Comparison of ENCODE assay signal across 12 cellular contexts in the genomic region with DNA sequence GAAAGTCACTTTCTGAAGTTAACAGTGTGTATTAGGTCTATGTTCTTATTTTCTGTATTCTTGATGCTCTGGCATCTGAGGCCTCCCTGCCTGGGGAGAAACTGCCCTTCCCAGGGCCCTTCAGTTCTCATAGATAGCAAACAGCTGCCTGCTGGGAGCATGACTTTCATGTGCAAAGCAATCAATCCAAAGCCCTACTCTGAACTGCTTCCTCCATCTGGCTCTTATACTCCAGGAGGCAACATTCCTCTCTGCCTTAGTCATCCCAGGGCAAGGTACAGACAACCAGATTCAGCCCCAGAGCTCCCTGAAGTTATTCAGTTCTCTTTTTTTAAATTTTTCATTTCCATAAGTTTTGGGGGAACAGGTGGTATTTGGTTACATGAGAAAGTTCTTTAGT. TPM values are rescaled to one million over a fixed set of nuclear protein-coding genes. Genes with fewer than 3 reads are reported as not detected.
DNase-seq lines count a peak whose midpoint lies in the region; ATAC-seq and TF ChIP-seq lines count a peak whose summit lies in the region.
"Had no signal": no experiment of that assay in that cellular context is flagged by ENCODE, and none has a peak within 500 bp of the region (broad histone marks: within the 10 kb centered on the region; RNA-seq: fewer than 3 reads in every experiment).

No MANE protein-coding gene starts in this region.

- H3K36me3 ChIP-seq in brain microvascular endothelial cell (replicated peaks), result no peaks in the 10 kb centered on the region
- no peaks in the 10 kb centered on the region for H3K36me3 ChIP-seq in Peyer's patch

- H3K27ac ChIP-seq in brain microvascular endothelial cell (no peak overlapping the region), Peyer's patch (no peak overlapping the region)

- no peaks in the 10 kb centered on the region for H3K4me1 ChIP-seq in Peyer's patch

- TF ChIP-seq CTCF in brain microvascular endothelial cell (IDR thresholded peaks at IDR 0.05; ENCODE audit: low read depth, low read length, missing control alignments) (no peak), Peyer's patch (IDR thresholded peaks at IDR 0.05) (no peak)

- DNase-seq in AG08396 (ENCODE audit: low spot score) (peak; percentile 72), HT-29 (ENCODE audit: low spot score) (peak; percentile 9), brain microvascular endothelial cell (peak; percentile 73), kidney tubule cell (ENCODE audit: low spot score) (peak; percentile 90), Peyer's patch (no peak), occipital lobe (lab: John Stamatoyannopoulos, UW) (no peak)
- DNase-seq: activated T-cell treated with anti-CD3 and anti-CD28 coated beads, Interleukin-2, amount 50 U/mL, for 24 hours; CD8-positive, alpha-beta T cell; effector memory CD4-positive, alpha-beta T cell; NCI-H1436 treated with DMSO at 0.1 percent for 48 hours had no signal

- TF ChIP-seq POLR2A in Peyer's patch (IDR thresholded peaks at IDR 0.05), result no peak

- no peak for ATAC-seq in HG03045 (IDR thresholded peaks at IDR 0.05; ENCODE audit: unreplicated experiment)
- no peak for ATAC-seq in HG02763 (IDR thresholded peaks at IDR 0.05; ENCODE audit: unreplicated experiment)
- ATAC-seq: CD8-positive, alpha-beta T cell had no signal

- in situ Hi-C loops in brain microvascular endothelial cell (cut with HindIII; ENCODE audit: low pct_ligation_motif_present, low sequenced_read_pairs), result no loop called here

- peaks cover 0 to 3% (median under 1%) of the 10 kb centered on the region in 4 donors for H3K9me3 ChIP-seq in Peyer's patch

- no peaks in the 10 kb centered on the region for H3K27me3 ChIP-seq in brain microvascular endothelial cell (replicated peaks)
- no peaks in the 10 kb centered on the region for H3K27me3 ChIP-seq in Peyer's patch

- H3K4me3 ChIP-seq in brain microvascular endothelial cell (ENCODE audit: low read depth, low read length) (no peak overlapping the region), Peyer's patch (no peak overlapping the region)

RNA-seq across cellular contexts. Expression of a gene that starts 41.7 kb away (rescaled TPM):
- not detected in 2 replicates for total RNA-seq in HT-29 (2014; rRNA removed; shearing (Covaris generic))
- total RNA-seq in Peyer's patch, result 10 to 100 TPM; 15.4 to 53.6 (median 39.7) TPM
- total RNA-seq in occipital lobe, result 1.4 TPM

Comparison
In these comparisons a context has a peak if more than half of its experiments do, and no peak if none do; other contexts are left out.
1. DNase-seq: peak in AG08396 (single experiment), HT-29 (single experiment), brain microvascular endothelial cell (single experiment) and kidney tubule cell (single experiment); none in Peyer's patch (0 of 3) and occipital lobe (single experiment).